Comparison of ENCODE assay signal across 1 cellular context in the genomic region with DNA sequence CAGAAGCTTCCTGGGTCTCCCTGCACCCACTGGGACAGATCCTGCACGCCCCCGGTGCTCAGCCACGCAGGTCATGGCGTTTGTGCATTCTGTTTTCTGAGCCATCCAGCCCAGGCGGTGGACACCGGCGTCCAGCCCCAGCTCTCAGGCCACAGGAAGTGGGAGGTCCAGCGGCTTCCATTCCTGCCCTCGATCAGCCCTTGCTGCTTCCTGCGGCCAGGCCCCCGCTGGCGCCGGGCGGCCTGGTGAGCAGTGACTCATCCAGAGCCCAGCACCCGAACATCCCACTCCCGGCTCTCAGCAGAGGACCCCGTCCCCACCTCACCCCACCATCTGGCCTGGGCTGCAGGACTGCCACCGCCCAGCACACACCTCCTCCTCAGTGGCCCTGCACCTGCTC.
TF ChIP-seq lines count a peak whose summit lies in the region.

No MANE protein-coding gene starts in this region.

TF ChIP-seq in Ishikawa, 13 proteins besides CTCF, POLR2A, EP300 and RAD21 (continued from another document):
- TF ChIP-seq, protein P1, sequence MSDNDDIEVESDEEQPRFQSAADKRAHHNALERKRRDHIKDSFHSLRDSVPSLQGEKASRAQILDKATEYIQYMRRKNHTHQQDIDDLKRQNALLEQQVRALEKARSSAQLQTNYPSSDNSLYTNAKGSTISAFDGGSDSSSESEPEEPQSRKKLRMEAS (IDR thresholded peaks at IDR 0.05): peak; percentile 34; the same call in 1 of the 2 replicates
TF ChIP-seq in Ishikawa: peak in this region for 4.
